8 cellular contexts compared by ENCODE assay signal in the genomic region with DNA sequence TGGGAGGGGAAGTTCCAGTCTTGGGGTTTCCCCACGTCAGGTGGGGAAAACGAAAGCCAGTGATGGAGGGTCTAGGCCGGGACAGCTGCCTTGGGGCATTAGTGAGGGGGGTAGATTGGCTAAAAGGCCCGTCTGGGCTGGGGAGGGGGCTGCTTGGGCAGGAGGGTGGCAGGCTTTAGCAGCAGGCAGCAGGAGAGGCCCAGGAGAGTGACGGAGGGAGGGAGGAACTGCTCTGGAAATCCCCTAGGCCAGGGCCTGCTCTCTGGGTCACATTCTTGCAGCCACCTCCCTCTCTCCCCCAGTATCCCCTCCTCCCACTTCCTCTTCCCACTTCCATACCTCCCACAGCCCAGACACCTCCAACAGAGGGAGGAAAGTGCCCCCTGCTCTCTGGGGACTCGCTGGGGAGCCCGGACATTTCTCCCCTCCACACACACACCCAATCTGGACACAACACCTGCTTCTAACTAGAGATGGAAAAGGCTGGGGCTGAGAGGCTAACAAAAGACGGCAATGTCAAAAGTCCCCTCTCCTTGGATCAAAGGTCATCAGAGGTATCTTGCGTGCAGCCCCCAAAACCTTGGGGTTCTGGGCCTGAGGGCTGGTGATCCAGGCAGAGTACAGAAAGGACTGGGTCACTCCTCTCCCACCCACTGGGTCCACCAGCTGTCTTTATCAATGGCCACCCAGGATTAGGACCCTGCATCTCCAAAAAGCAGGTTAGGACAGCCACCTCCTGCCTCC. TPM values are rescaled to one million over a fixed set of nuclear protein-coding genes. Genes with fewer than 3 reads are reported as not detected.
A peak's percentile ranks its signal among the peaks of the same experiment; 100 is the strongest.
DNase-seq lines count a peak whose midpoint lies in the region; ATAC-seq, FAIRE-seq and TF ChIP-seq lines count a peak whose summit lies in the region.

No MANE protein-coding gene starts in this region.

- DNase-seq in GM12891 (ENCODE audit: insufficient read length, low spot score) (no peak), NB4 (ENCODE audit: low read depth) (peak; percentile 80), choroid plexus epithelial cell (ENCODE audit: low read depth) (peak; percentile 62), NCI-H2196 (lab: John Stamatoyannopoulos, UW; ENCODE audit: unreplicated experiment) (no peak), mucosa of gallbladder (ENCODE audit: low spot score) (no peak)

- TF ChIP-seq CTCF in NB4 (IDR thresholded peaks at IDR 0.05; ENCODE audit: low read depth, low read length), result no peak
- TF ChIP-seq CTCF in choroid plexus epithelial cell (conservative IDR thresholded peaks at IDR 0.05; ENCODE audit: low read depth, low read length), result no peak

- H3K4me1 ChIP-seq in muscle layer of duodenum (ENCODE audit: control insufficient read depth in 1 of 2, insufficient read depth in 2 of 2, low read length in 2 of 2), result peaks cover 19 to 30% of the 10 kb centered on the region in 2 donors

- no peaks in the 10 kb centered on the region for H3K27me3 ChIP-seq in muscle layer of duodenum (ENCODE audit: low read depth, low read length)

- H3K9me3 ChIP-seq in muscle layer of duodenum (ENCODE audit: control insufficient read depth in 1 of 2, low read length in 2 of 2), result no peaks in the 10 kb centered on the region

- peaks cover 8 to 13% of the 10 kb centered on the region in 2 donors for H3K36me3 ChIP-seq in muscle layer of duodenum (ENCODE audit: control insufficient read depth in 1 of 2, insufficient read depth in 2 of 2, low read length in 2 of 2)

- FAIRE-seq in GM12891 (lab: Jason Lieb, UNC), result peak; percentile 82

- ATAC-seq in HG03439 (IDR thresholded peaks at IDR 0.05; ENCODE audit: unreplicated experiment) (no peak), GM18517 (IDR thresholded peaks at IDR 0.05; ENCODE audit: unreplicated experiment) (no peak)

- peak overlapping the region; percentile 79 for H3K27ac ChIP-seq in muscle layer of duodenum (ENCODE audit: low read length)

- H3K4me3 ChIP-seq in NB4 (ENCODE audit: low read depth, low read length), result peak overlapping the region; percentile 81
- peak overlapping the region; percentile 75 for H3K4me3 ChIP-seq in choroid plexus epithelial cell (ENCODE audit: low read depth, low read length)
- peak overlapping the region; percentile 80 to 81 for H3K4me3 ChIP-seq in muscle layer of duodenum (ENCODE audit: low read depth in 1 of 2, low read length in 2 of 2)

- TF ChIP-seq POLR2A in GM12891 (IDR thresholded peaks at IDR 0.05; ENCODE audit: low read depth, low read length), result peak; percentile 76
- TF ChIP-seq POLR2A in NB4 (IDR thresholded peaks at IDR 0.05; ENCODE audit: extremely low read depth, insufficient read length), result no peak

TF ChIP-seq in GM12891, 5 proteins besides CTCF, POLR2A, EP300 and RAD21:
- TF ChIP-seq POLR2AphosphoS5 (IDR thresholded peaks at IDR 0.05; ENCODE audit: low read depth, low read length), result peak; percentile 46; the same call in 1 of the 2 replicates
- TF ChIP-seq SPI1 (IDR thresholded peaks at IDR 0.05; ENCODE audit: low read depth, low read length), result peak; percentile 91
- no peak for TF ChIP-seq PAX5 (IDR thresholded peaks at IDR 0.05; ENCODE audit: insufficient read depth, low read length, severe bottlenecking)
- peak; percentile 76; the same call in 1 of the 2 replicates for TF ChIP-seq TAF1 (IDR thresholded peaks at IDR 0.05; ENCODE audit: low read depth, low read length)
- TF ChIP-seq POU2F2 (IDR thresholded peaks at IDR 0.05; ENCODE audit: low read depth, low read length), result peak; percentile 42

RNA-seq across cellular contexts. Expression of gene NFKBIE, which starts 1.8 kb away (rescaled TPM):
- 47.8 TPM for polyA plus RNA-seq in GM12891 (2012; ENCODE audit: low read depth, missing spikeins)
- 10.9 TPM for total RNA-seq in mucosa of gallbladder

RNA-seq across cellular contexts. Expression of gene SLC35B2, which starts 6.2 kb away (rescaled TPM):
- 30.1 TPM for polyA plus RNA-seq in GM12891 (2012; ENCODE audit: low read depth, missing spikeins)
- 50.8 TPM for total RNA-seq in mucosa of gallbladder

RNA-seq across cellular contexts. Expression of gene TMEM151B, which starts 6.7 kb away (rescaled TPM):
- 0.26 TPM for polyA plus RNA-seq in GM12891 (2012; ENCODE audit: low read depth, missing spikeins)
- 0.12 TPM for total RNA-seq in mucosa of gallbladder

RNA-seq across cellular contexts. Expression of gene HSP90AB1, which starts 16.6 kb away (rescaled TPM):
- 869 TPM for polyA plus RNA-seq in GM12891 (2012; ENCODE audit: low read depth, missing spikeins)
- total RNA-seq in mucosa of gallbladder, result 893 TPM

RNA-seq across cellular contexts. Expression of gene SLC29A1, which starts 40.1 kb away (rescaled TPM):
- 37.6 TPM for polyA plus RNA-seq in GM12891 (2012; ENCODE audit: low read depth, missing spikeins)
- 66.1 TPM for total RNA-seq in mucosa of gallbladder

Comparison
In these comparisons a context has a peak if more than half of its experiments do, and no peak if none do; other contexts are left out.
1. DNase-seq: peak in NB4 (single experiment) and choroid plexus epithelial cell (single experiment); none in GM12891 (single experiment), NCI-H2196 (single experiment) and mucosa of gallbladder (single experiment).
2. Peak in every context shown above with its lines, with median percentiles within 50 percentile points of each other: H3K4me3 ChIP-seq.